8 cellular contexts compared by ENCODE assay signal in genomic region chr10:114525368-114525949, GRCh38.
DNase-seq lines count a peak whose midpoint lies in the region; ATAC-seq, FAIRE-seq and TF ChIP-seq lines count a peak whose summit lies in the region.

No MANE protein-coding gene starts in this region.

- peaks cover 3% of the 10 kb centered on the region for H3K36me3 Mint-ChIP-seq in stimulated activated memory B cell treated with anti-CD40 and anti-IgM and Interleukin-4, amounts not matched to agents 10 μg/mL and 1 μg/mL and 100 μg/mL, for 72 hours

- no peaks in the 10 kb centered on the region for H3K27me3 Mint-ChIP-seq in stimulated activated memory B cell treated with anti-CD40 and anti-IgM and Interleukin-4, amounts not matched to agents 10 μg/mL and 1 μg/mL and 100 μg/mL, for 72 hours

- H3K4me3 ChIP-seq in left ventricle myocardium inferior, result peak overlapping the region; percentile 58

- H3K27ac Mint-ChIP-seq in stimulated activated memory B cell treated with anti-CD40 and anti-IgM and Interleukin-4, amounts not matched to agents 10 μg/mL and 1 μg/mL and 100 μg/mL, for 72 hours, result peak overlapping the region; percentile 94

- intact Hi-C loops in left ventricle myocardium inferior (cut with micrococcal nuclease), result no loop called here

- DNase-seq in NCI-H345 (lab: John Stamatoyannopoulos, UW) (peak; percentile 24), NCI-H345 treated with DMSO at 0.1 percent for 48 hours (lab: John Stamatoyannopoulos, UW; ENCODE audit: unreplicated experiment) (no peak), left ventricle myocardium inferior (no peak), urothelium cell line (ENCODE audit: low spot score) (no peak), NCI-H128 (lab: John Stamatoyannopoulos, UW; ENCODE audit: unreplicated experiment) (no peak)
- DNase-seq in NK-92 treated with Interleukin-12 subunit alpha and Interleukin-12 subunit beta, amount 100 ng/mL, for 24 hours (lab: John Stamatoyannopoulos, UW), result no peak

- H3K36me3 ChIP-seq in left ventricle myocardium inferior, result peaks cover 13% of the 10 kb centered on the region

- ATAC-seq in stimulated activated memory B cell treated with anti-CD40 and anti-IgM and Interleukin-4, amounts not matched to agents 10 μg/mL and 1 μg/mL and 100 μg/mL, for 72 hours, result no peak

- H3K4me3 Mint-ChIP-seq in stimulated activated memory B cell treated with anti-CD40 and anti-IgM and Interleukin-4, amounts not matched to agents 10 μg/mL and 1 μg/mL and 100 μg/mL, for 72 hours, result peak overlapping the region; percentile 94

- H3K9me3 Mint-ChIP-seq in stimulated activated memory B cell treated with anti-CD40 and anti-IgM and Interleukin-4, amounts not matched to agents 10 μg/mL and 1 μg/mL and 100 μg/mL, for 72 hours, result no peaks in the 10 kb centered on the region

- no peaks in the 10 kb centered on the region for H3K9me3 ChIP-seq in left ventricle myocardium inferior (replicated peaks)

- H3K27ac ChIP-seq in VCaP (peak overlapping the region; percentile 84), left ventricle myocardium inferior (replicated peaks) (peak overlapping the region; percentile 75)

- H3K4me1 Mint-ChIP-seq in stimulated activated memory B cell treated with anti-CD40 and anti-IgM and Interleukin-4, amounts not matched to agents 10 μg/mL and 1 μg/mL and 100 μg/mL, for 72 hours, result peaks cover 55% of the 10 kb centered on the region

- FAIRE-seq in urothelium cell line (lab: Jason Lieb, UNC), result no peak

- H3K27me3 ChIP-seq in left ventricle myocardium inferior (ENCODE audit: low read depth), result no peaks in the 10 kb centered on the region

- H3K4me1 ChIP-seq in left ventricle myocardium inferior, result peaks cover 93% of the 10 kb centered on the region

- TF ChIP-seq CTCF in VCaP (conservative IDR thresholded peaks at IDR 0.05) (no peak), left ventricle myocardium inferior (IDR thresholded peaks at IDR 0.05; ENCODE audit: borderline replicate concordance) (no peak)
